ENCODE assay signal across 1 cellular context in genomic region chr15:28192772-28193171, GRCh38.
TF ChIP-seq lines count a peak whose summit lies in the region.

No MANE protein-coding gene starts in this region.

TF ChIP-seq in K562, 482 proteins besides CTCF, POLR2A, EP300 and RAD21 (continued from another document):
- TF ChIP-seq ZNF407 (IDR thresholded peaks at IDR 0.05; ENCODE audit: low read depth) (no peak), HLTF (IDR thresholded peaks at IDR 0.05) (no peak), C11orf30 (IDR thresholded peaks at IDR 0.05; ENCODE audit: low read depth) (peak; percentile 20; the same call in 1 of the 2 replicates), TGIF2 (CRISPR knock-in tag; IDR thresholded peaks at IDR 0.05) (no peak), ZBTB17 (CRISPR knock-in tag; IDR thresholded peaks at IDR 0.05) (no peak), LEF1 (IDR thresholded peaks at IDR 0.05) (no peak)
